Comparison of ENCODE assay signal across 14 cellular contexts in genomic region chr7:128840326-128841170, GRCh38.
"Had no signal": no experiment of that assay in that cellular context is flagged by ENCODE, and none has a peak within 500 bp of the region (broad histone marks: within the 10 kb centered on the region; RNA-seq: fewer than 3 reads in every experiment).

No MANE protein-coding gene starts in this region.

- H3K27ac Mint-ChIP-seq: activated CD8-positive, alpha-beta T cell treated with anti-CD3 and anti-CD28 coated beads for 36 hours; activated naive CD4-positive, alpha-beta T cell treated with anti-CD3 and anti-CD28 coated beads, Interleukin-2, amount 50 U/mL, for 24 hours; stimulated activated naive CD8-positive, alpha-beta T cell treated with anti-CD3 and anti-CD28 coated beads, Interleukin-15, Interleukin-2, amounts not matched to agents 100 ng/mL and 50 ng/mL, for 24 hours; WTC11 had no signal

- H3K27me3 Mint-ChIP-seq: activated CD8-positive, alpha-beta T cell treated with anti-CD3 and anti-CD28 coated beads for 36 hours; activated naive CD4-positive, alpha-beta T cell treated with anti-CD3 and anti-CD28 coated beads, Interleukin-2, amount 50 U/mL, for 24 hours; stimulated activated naive CD8-positive, alpha-beta T cell treated with anti-CD3 and anti-CD28 coated beads, Interleukin-15, Interleukin-2, amounts not matched to agents 100 ng/mL and 50 ng/mL, for 24 hours had no signal

- H3K36me3 ChIP-seq: lower lobe of right lung had no signal

- H3K4me3 ChIP-seq: cardiac muscle cell, dorsolateral prefrontal cortex, lower lobe of right lung, testis had no signal

- H3K4me1 ChIP-seq: lower lobe of right lung, testis had no signal

- H3K27me3 ChIP-seq: cardiac muscle cell, dorsolateral prefrontal cortex, testis had no signal

- H3K36me3 Mint-ChIP-seq: activated naive CD4-positive, alpha-beta T cell treated with anti-CD3 and anti-CD28 coated beads, Interleukin-2, amount 50 U/mL, for 24 hours; naive B cell; WTC11 had no signal

- H3K27ac ChIP-seq: lower lobe of right lung, testis had no signal

- H3K9me3 ChIP-seq: lower lobe of right lung, testis had no signal

- H3K4me3 Mint-ChIP-seq: activated CD8-positive, alpha-beta T cell treated with anti-CD3 and anti-CD28 coated beads for 36 hours; activated naive CD4-positive, alpha-beta T cell treated with anti-CD3 and anti-CD28 coated beads, Interleukin-2, amount 50 U/mL, for 24 hours; naive B cell; stimulated activated naive CD8-positive, alpha-beta T cell treated with anti-CD3 and anti-CD28 coated beads, Interleukin-15, Interleukin-2, amounts not matched to agents 100 ng/mL and 50 ng/mL, for 24 hours; WTC11 had no signal

- DNase-seq: activated CD4-positive, alpha-beta T cell treated with anti-CD3 and anti-CD28 coated beads for 48 hours; activated CD8-positive, alpha-beta T cell treated with anti-CD3 and anti-CD28 coated beads for 36 hours; activated effector memory CD4-positive, alpha-beta T cell treated with anti-CD3 and anti-CD28 coated beads, Interleukin-2, amount 50 U/mL, for 16 hours; activated T-cell treated with anti-CD3 and anti-CD28 coated beads, Interleukin-2, amount 50 U/mL, for 48 hours; hypothalamus; midbrain; naive B cell; testis had no signal

- H3K9me3 Mint-ChIP-seq: activated CD8-positive, alpha-beta T cell treated with anti-CD3 and anti-CD28 coated beads for 36 hours; activated naive CD4-positive, alpha-beta T cell treated with anti-CD3 and anti-CD28 coated beads, Interleukin-2, amount 50 U/mL, for 24 hours; naive B cell; stimulated activated naive CD8-positive, alpha-beta T cell treated with anti-CD3 and anti-CD28 coated beads, Interleukin-15, Interleukin-2, amounts not matched to agents 100 ng/mL and 50 ng/mL, for 24 hours; WTC11 had no signal

- H3K4me1 Mint-ChIP-seq: activated naive CD4-positive, alpha-beta T cell treated with anti-CD3 and anti-CD28 coated beads, Interleukin-2, amount 50 U/mL, for 24 hours had no signal

- ATAC-seq: activated CD8-positive, alpha-beta T cell treated with anti-CD3 and anti-CD28 coated beads for 36 hours; lower lobe of right lung; WTC11 had no signal
